ENCODE assay signal across 19 cellular contexts in the genomic region with DNA sequence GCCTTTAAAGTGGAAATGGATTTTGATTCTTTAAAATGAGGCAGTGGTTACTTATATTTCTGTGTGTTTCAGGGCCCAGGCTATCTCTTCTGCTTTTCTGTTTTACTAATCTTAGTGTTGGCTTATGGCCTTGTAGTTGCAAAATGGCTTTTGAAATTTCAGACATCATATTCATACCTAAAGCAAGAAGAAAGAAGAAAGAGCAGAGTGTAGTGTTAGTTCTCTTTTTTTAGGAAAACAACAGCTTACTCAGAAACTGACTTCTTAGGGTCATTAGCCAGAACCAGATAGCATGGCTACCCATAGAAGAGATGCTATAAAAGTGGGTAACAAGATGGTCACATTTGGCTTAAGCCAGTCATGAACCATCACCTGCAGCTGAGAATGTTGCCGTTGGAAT. TPM values are rescaled to one million over a fixed set of nuclear protein-coding genes. Genes with fewer than 3 reads are reported as not detected.
A peak's percentile ranks its signal among the peaks of the same experiment; 100 is the strongest.
DNase-seq lines count a peak whose midpoint lies in the region; ATAC-seq and TF ChIP-seq lines count a peak whose summit lies in the region.
"Had no signal": no experiment of that assay in that cellular context is flagged by ENCODE, and none has a peak within 500 bp of the region (broad histone marks: within the 10 kb centered on the region; RNA-seq: fewer than 3 reads in every experiment).

No MANE protein-coding gene starts in this region.

- ATAC-seq in GM21390 (IDR thresholded peaks at IDR 0.05; ENCODE audit: unreplicated experiment): peak; percentile 42
- peak; percentile 31 for ATAC-seq in HG03064 (IDR thresholded peaks at IDR 0.05; ENCODE audit: low read depth, unreplicated experiment)
- ATAC-seq in activated naive CD4-positive, alpha-beta T cell treated with anti-CD3 and anti-CD28 coated beads, Interleukin-2, amount 50 U/mL, for 72 hours: no peak
- ATAC-seq: activated CD8-positive, alpha-beta memory T cell treated with anti-CD3 and anti-CD28 coated beads, Interleukin-2, amount 10 ng/mL, durations not matched to agents 7 days and 5 days; right cardiac atrium; WTC11 had no signal

- H3K27ac Mint-ChIP-seq in activated naive CD4-positive, alpha-beta T cell treated with anti-CD3 and anti-CD28 coated beads, Interleukin-2, amount 10 ng/mL, durations not matched to agents 7 days and 5 days: no peak overlapping the region
- no peak overlapping the region for H3K27ac Mint-ChIP-seq in activated naive CD4-positive, alpha-beta T cell treated with anti-CD3 and anti-CD28 coated beads, Interleukin-2, amount 50 U/mL, for 72 hours
- H3K27ac Mint-ChIP-seq: activated CD8-positive, alpha-beta memory T cell treated with anti-CD3 and anti-CD28 coated beads, Interleukin-2, amount 10 ng/mL, durations not matched to agents 7 days and 5 days; WTC11 had no signal

- no peak for DNase-seq in activated naive CD4-positive, alpha-beta T cell treated with anti-CD3 and anti-CD28 coated beads, Interleukin-2, amount 10 ng/mL, durations not matched to agents 7 days and 5 days
- DNase-seq in NCI-H187 (lab: John Stamatoyannopoulos, UW): no peak
- DNase-seq in activated naive CD4-positive, alpha-beta T cell treated with anti-CD3 and anti-CD28 coated beads, Interleukin-2, amount 50 U/mL, for 72 hours (ENCODE audit: low spot score in 2 of 2): no peak
- DNase-seq in DMS79 (lab: John Stamatoyannopoulos, UW): no peak
- DNase-seq: activated CD8-positive, alpha-beta memory T cell treated with anti-CD3 and anti-CD28 coated beads, Interleukin-2, amount 10 ng/mL, durations not matched to agents 7 days and 5 days; activated naive CD4-positive, alpha-beta T cell treated with Interleukin-2 at 50 U/mL for 16 hours; effector CD4-positive, alpha-beta T cell; EL; mammary epithelial cell; NCI-H2171; NK-92 treated with Interleukin-12 subunit alpha and Interleukin-12 subunit beta, amount 100 ng/mL, for 24 hours; right cardiac atrium; stimulated activated CD4-positive, alpha-beta T cell treated with anti-CD3 and anti-CD28 coated beads, Interleukin-4, amount 100 ng/mL, for 24 hours had no signal

- H3K36me3 ChIP-seq in OCI-LY3 (replicated peaks; ENCODE audit: low read depth, low read length): peaks cover 47% of the 10 kb centered on the region

- peak overlapping the region; percentile 55 for H3K9ac ChIP-seq in OCI-LY3 (ENCODE audit: low read length)

- H3K27me3 ChIP-seq in OCI-LY3 (ENCODE audit: low read depth, low read length): no peaks in the 10 kb centered on the region

- H3K79me2 ChIP-seq in OCI-LY3 (ENCODE audit: low read length): no peaks in the 10 kb centered on the region

- H3K4me3 ChIP-seq in OCI-LY3 (ENCODE audit: low read length): peak overlapping the region; percentile 38; the same call in 1 of the 2 replicates
- H3K4me3 ChIP-seq: SK-N-MC had no signal

- CTCF ChIA-PET in activated naive CD4-positive, alpha-beta T cell treated with anti-CD3 and anti-CD28 coated beads, Interleukin-2, amount 10 ng/mL, durations not matched to agents 7 days and 5 days (lab: Charles Lee): no interaction called here

- no peaks in the 10 kb centered on the region for H3K9me3 Mint-ChIP-seq in activated naive CD4-positive, alpha-beta T cell treated with anti-CD3 and anti-CD28 coated beads, Interleukin-2, amount 10 ng/mL, durations not matched to agents 7 days and 5 days
- no peaks in the 10 kb centered on the region for H3K9me3 Mint-ChIP-seq in activated naive CD4-positive, alpha-beta T cell treated with anti-CD3 and anti-CD28 coated beads, Interleukin-2, amount 50 U/mL, for 72 hours

- H3K27me3 Mint-ChIP-seq in activated naive CD4-positive, alpha-beta T cell treated with anti-CD3 and anti-CD28 coated beads, Interleukin-2, amount 10 ng/mL, durations not matched to agents 7 days and 5 days: no peaks in the 10 kb centered on the region
- H3K27me3 Mint-ChIP-seq: activated CD8-positive, alpha-beta memory T cell treated with anti-CD3 and anti-CD28 coated beads, Interleukin-2, amount 10 ng/mL, durations not matched to agents 7 days and 5 days had no signal

- peaks cover 48% of the 10 kb centered on the region for H3K36me3 Mint-ChIP-seq in activated naive CD4-positive, alpha-beta T cell treated with anti-CD3 and anti-CD28 coated beads, Interleukin-2, amount 10 ng/mL, durations not matched to agents 7 days and 5 days
- peaks cover 21 to 24% of the 10 kb centered on the region in 2 donors for H3K36me3 Mint-ChIP-seq in activated naive CD4-positive, alpha-beta T cell treated with anti-CD3 and anti-CD28 coated beads, Interleukin-2, amount 50 U/mL, for 72 hours

- H4K20me1 ChIP-seq in OCI-LY3 (ENCODE audit: insufficient read depth, low read length): no peaks in the 10 kb centered on the region

- no peak for TF ChIP-seq CTCF in OCI-LY3 (IDR thresholded peaks at IDR 0.05; ENCODE audit: low read depth, low read length)

- peaks cover 15% of the 10 kb centered on the region for H3K4me1 Mint-ChIP-seq in activated naive CD4-positive, alpha-beta T cell treated with anti-CD3 and anti-CD28 coated beads, Interleukin-2, amount 10 ng/mL, durations not matched to agents 7 days and 5 days

- no peak overlapping the region for H2AFZ ChIP-seq in OCI-LY3 (ENCODE audit: low read depth, low read length)

- H3K4me1 ChIP-seq in OCI-LY3 (ENCODE audit: low read length): peaks cover 44% of the 10 kb centered on the region

- H3K4me2 ChIP-seq in OCI-LY3 (ENCODE audit: low read length): peak overlapping the region; percentile 67

- peak overlapping the region; percentile 94 for H3K27ac ChIP-seq in OCI-LY3 (ENCODE audit: low read length)
- H3K27ac ChIP-seq: C4-2B, SK-N-MC had no signal

- no peak overlapping the region for H3K4me3 Mint-ChIP-seq in activated naive CD4-positive, alpha-beta T cell treated with anti-CD3 and anti-CD28 coated beads, Interleukin-2, amount 10 ng/mL, durations not matched to agents 7 days and 5 days
- H3K4me3 Mint-ChIP-seq: activated CD8-positive, alpha-beta memory T cell treated with anti-CD3 and anti-CD28 coated beads, Interleukin-2, amount 10 ng/mL, durations not matched to agents 7 days and 5 days; WTC11 had no signal

- H3K9me3 ChIP-seq in OCI-LY3 (ENCODE audit: insufficient read depth, low read length): no peaks in the 10 kb centered on the region

RNA-seq across cellular contexts. Expression of a gene that starts 20.9 kb away (rescaled TPM):
- 1 to 10 TPM in 1 of 2 donors, under 1 TPM in 1; 0.20 to 2.0 TPM for total RNA-seq in activated naive CD4-positive, alpha-beta T cell treated with anti-CD3 and anti-CD28 coated beads, Interleukin-2, amount 50 U/mL, for 72 hours

RNA-seq across cellular contexts. Expression of a gene that starts 36.0 kb away (rescaled TPM):
- 10 to 100 TPM; 19.6 to 25.6 TPM for total RNA-seq in activated naive CD4-positive, alpha-beta T cell treated with anti-CD3 and anti-CD28 coated beads, Interleukin-2, amount 50 U/mL, for 72 hours

Comparison
In these comparisons a context has a peak if more than half of its experiments do, and no peak if none do; other contexts are left out.
1. ATAC-seq: peak in GM21390 (single experiment) and HG03064 (single experiment); none in activated naive CD4-positive, alpha-beta T cell treated with anti-CD3 and anti-CD28 coated beads, Interleukin-2, amount 50 U/mL, for 72 hours (0 of 2).